Comparison of ENCODE assay signal across 8 cellular contexts in genomic region chr2:64644240-64645013, GRCh38. TPM values are rescaled to one million over a fixed set of nuclear protein-coding genes. Genes with fewer than 3 reads are reported as not detected.
DNase-seq lines count a peak whose midpoint lies in the region; ATAC-seq and TF ChIP-seq lines count a peak whose summit lies in the region.

No MANE protein-coding gene starts in this region.

- ATAC-seq in GM19035 (IDR thresholded peaks at IDR 0.05; ENCODE audit: unreplicated experiment) (peak; percentile 48), HG03159 (IDR thresholded peaks at IDR 0.05; ENCODE audit: unreplicated experiment) (peak; percentile 41)

- peak overlapping the region; percentile 65 for H3K4me2 ChIP-seq in neuronal stem cell (ENCODE audit: insufficient read depth, low read length, poor library complexity, severe bottlenecking)

- H3K36me3 ChIP-seq in neuronal stem cell (replicated peaks in 1 of 2; ENCODE audit: control insufficient read depth in 2 of 2, insufficient read depth in 2 of 2, low read length in 2 of 2): peaks cover 2 to 5% of the 10 kb centered on the region in 2 donors

- no peak overlapping the region for H4K8ac ChIP-seq in neuronal stem cell (ENCODE audit: low read depth, low read length)

- H2BK12ac ChIP-seq in neuronal stem cell (ENCODE audit: low read length): no peak overlapping the region

- CTCF ChIA-PET in activated naive CD4-positive, alpha-beta T cell treated with anti-CD3 and anti-CD28 coated beads for 36 hours (lab: Charles Lee): interaction anchor here (0.6 to 11.2 kb wide), 14 partner anchors 9 to 454 kb away, joined by 3 to 105 read pairs (median 4); partner anchors contain the start of gene SERTAD2

- intact Hi-C loops in activated naive CD4-positive, alpha-beta T cell treated with anti-CD3 and anti-CD28 coated beads for 36 hours (cut with micrococcal nuclease): loop anchor here (1.0 to 2.0 kb wide), 3 partner anchors 9 to 57 kb away; partner anchors contain the start of gene SERTAD2

- H3K4me3 ChIP-seq in neuronal stem cell (ENCODE audit: low read length in 2 of 2): peak overlapping the region; percentile 56 to 78

- no peaks in the 10 kb centered on the region for H3K9me3 Mint-ChIP-seq in activated naive CD4-positive, alpha-beta T cell treated with anti-CD3 and anti-CD28 coated beads for 36 hours

- H2BK15ac ChIP-seq in neuronal stem cell (ENCODE audit: low read length): no peak overlapping the region

- no peaks in the 10 kb centered on the region for H3K27me3 ChIP-seq in neuronal stem cell (ENCODE audit: control insufficient read depth in 3 of 3, insufficient read depth in 3 of 3, low read depth in 1 of 3, low read length in 3 of 3)

- H3K9me3 ChIP-seq in neuronal stem cell (replicated peaks in 1 of 2; ENCODE audit: control insufficient read depth in 2 of 2, insufficient read depth in 1 of 2, low read depth in 1 of 2, low read length in 2 of 2): no peaks in the 10 kb centered on the region

- H3K23ac ChIP-seq in neuronal stem cell (ENCODE audit: low read depth, low read length, poor library complexity): no peak overlapping the region

- peak overlapping the region; percentile 89 for H3K18ac ChIP-seq in neuronal stem cell (ENCODE audit: low read length)

- no peak overlapping the region for H2BK120ac ChIP-seq in neuronal stem cell (ENCODE audit: low read depth, low read length)

- H3K27ac Mint-ChIP-seq in activated naive CD4-positive, alpha-beta T cell treated with anti-CD3 and anti-CD28 coated beads for 36 hours: peak overlapping the region; percentile 87

- H2BK5ac ChIP-seq in neuronal stem cell (ENCODE audit: low read length): no peak overlapping the region

- H3K27ac ChIP-seq in C4-2B: peak overlapping the region; percentile 94
- peak overlapping the region; percentile 94 for H3K27ac ChIP-seq in neuronal stem cell (replicated peaks; ENCODE audit: low read length)

- H3K79me1 ChIP-seq in neuronal stem cell (ENCODE audit: low read depth, low read length): peaks cover 4% of the 10 kb centered on the region

- H3K36me3 Mint-ChIP-seq in activated naive CD4-positive, alpha-beta T cell treated with anti-CD3 and anti-CD28 coated beads for 36 hours (ENCODE audit: low read depth): peaks cover 1% of the 10 kb centered on the region

- peaks cover 79% of the 10 kb centered on the region for H3K4me1 Mint-ChIP-seq in activated naive CD4-positive, alpha-beta T cell treated with anti-CD3 and anti-CD28 coated beads for 36 hours (ENCODE audit: low read depth)

- H3K4ac ChIP-seq in neuronal stem cell (ENCODE audit: low read length): no peak overlapping the region

- H3K9ac ChIP-seq in neuronal stem cell (ENCODE audit: low read depth, low read length, poor library complexity): peak overlapping the region; percentile 52

- H3K4me1 ChIP-seq in neuronal stem cell (ENCODE audit: control insufficient read depth in 2 of 2, insufficient read depth in 1 of 2, low read depth in 1 of 2, low read length in 2 of 2): peaks cover 33 to 45% of the 10 kb centered on the region in 2 donors

- peak; percentile 84 for DNase-seq in NOMO-1 treated with DMSO at 0.1 percent for 48 hours (lab: John Stamatoyannopoulos, UW; ENCODE audit: unreplicated experiment)
- peak; percentile 78 for DNase-seq in activated naive CD4-positive, alpha-beta T cell treated with anti-CD3 and anti-CD28 coated beads for 36 hours
- peak; percentile 74 for DNase-seq in germinal center (ENCODE audit: low spot score)
- peak; percentile 67 for DNase-seq in neuronal stem cell (ENCODE audit: low spot score)
- DNase-seq in NCI-H774 (lab: John Stamatoyannopoulos, UW): no peak

- peak overlapping the region; percentile 59 for H2AFZ ChIP-seq in neuronal stem cell (ENCODE audit: low read length)

- no peak overlapping the region for H3K14ac ChIP-seq in neuronal stem cell (ENCODE audit: low read length)

- peak overlapping the region; percentile 87 for H3K4me3 Mint-ChIP-seq in activated naive CD4-positive, alpha-beta T cell treated with anti-CD3 and anti-CD28 coated beads for 36 hours

- peak overlapping the region; percentile 16 for H4K91ac ChIP-seq in neuronal stem cell (ENCODE audit: low read depth, low read length, poor library complexity)

- no peaks in the 10 kb centered on the region for H3K27me3 Mint-ChIP-seq in activated naive CD4-positive, alpha-beta T cell treated with anti-CD3 and anti-CD28 coated beads for 36 hours (ENCODE audit: low read depth)

- no peak overlapping the region for H2AK5ac ChIP-seq in neuronal stem cell (ENCODE audit: low read depth, low read length)

- no CpG with 5 or more reads among the region's 18 CpGs for WGBS in neuronal stem cell (ENCODE audit: extremely low coverage in 2 of 2, insufficient read length in 2 of 2, insufficient replicate concordance in 1 of 2), 2 donors

- no peak for TF ChIP-seq CTCF in C4-2B (conservative IDR thresholded peaks at IDR 0.05)

RNA-seq across cellular contexts. Expression of gene SERTAD2, which starts 9.3 kb away (rescaled TPM):
- 10 to 100 TPM; 11.4 to 11.6 TPM for total RNA-seq in activated naive CD4-positive, alpha-beta T cell treated with anti-CD3 and anti-CD28 coated beads for 36 hours
- polyA plus RNA-seq in neuronal stem cell (2013, experiment 1 of 2): 20.0 TPM
- 19.5 TPM for polyA plus RNA-seq in neuronal stem cell (2013, experiment 2 of 2)
